In genomic region chr1:20202166-20202565, GRCh38 we compare ENCODE assay signal across 31 cellular contexts. TPM values are rescaled to one million over a fixed set of nuclear protein-coding genes. Genes with fewer than 3 reads are reported as not detected.
"Had no signal": no experiment of that assay in that cellular context is flagged by ENCODE, and none has a peak within 500 bp of the region (broad histone marks: within the 10 kb centered on the region; RNA-seq: fewer than 3 reads in every experiment).

No MANE protein-coding gene starts in this region.

- DNase-seq: activated CD4-positive, alpha-beta memory T cell treated with anti-CD3 and anti-CD28 coated beads, Interleukin-2, amount 10 ng/mL, durations not matched to agents 7 days and 5 days; activated CD4-positive, alpha-beta T cell treated with anti-CD3 and anti-CD28 coated beads for 1 hour; activated CD4-positive, alpha-beta T cell treated with anti-CD3 and anti-CD28 coated beads for 36 hours; activated CD4-positive, alpha-beta T cell treated with anti-CD3 and anti-CD28 coated beads for 48 hours; activated CD4-positive, alpha-beta T cell treated with anti-CD3 and anti-CD28 coated beads, Interleukin-2, amount 10 ng/mL, durations not matched to agents 7 days and 5 days; activated CD4-positive, alpha-beta T cell treated with anti-CD3 and anti-CD28 coated beads, Interleukin-2, amount 50 U/mL, for 48 hours; activated CD4-positive, CD25-positive, alpha-beta regulatory T cell; activated CD8-positive, alpha-beta memory T cell treated with anti-CD3 and anti-CD28 coated beads for 24 hours; activated CD8-positive, alpha-beta memory T cell treated with anti-CD3 and anti-CD28 coated beads, Interleukin-2, amount 10 ng/mL, durations not matched to agents 7 days and 5 days; activated CD8-positive, alpha-beta memory T cell treated with anti-CD3 and anti-CD28 coated beads, Interleukin-2, amount 50 U/mL, for 48 hours; activated CD8-positive, alpha-beta T cell treated with anti-CD3 and anti-CD28 coated beads, Interleukin-2, amount 10 ng/mL, durations not matched to agents 7 days and 5 days; activated gamma-delta T cell; activated naive CD4-positive, alpha-beta T cell treated with anti-CD3 and anti-CD28 coated beads, Interleukin-2, amount 10 ng/mL, durations not matched to agents 7 days and 5 days; activated naive CD4-positive, alpha-beta T cell treated with Interleukin-2 at 50 U/mL for 16 hours; activated naive CD8-positive, alpha-beta T cell treated with anti-CD3 and anti-CD28 coated beads, Interleukin-2, amount 10 ng/mL, durations not matched to agents 7 days and 5 days; activated naive CD8-positive, alpha-beta T cell treated with anti-CD3 and anti-CD28 coated beads, Interleukin-2, amount 50 U/mL, for 24 hours; activated T-cell treated with anti-CD3 and anti-CD28 coated beads, Interleukin-2, amount 50 U/mL, for 24 hours; activated T-cell treated with anti-CD3 and anti-CD28 coated beads, Interleukin-2, amount 50 U/mL, for 48 hours; amygdala; anterior cingulate cortex; cerebellar nuclear complex; SW 1271; T-helper 1 cell; T-helper 2 cell; T-helper 9 cell; WERI-Rb-1 had no signal

- ATAC-seq: activated CD4-positive, alpha-beta T cell treated with anti-CD3 and anti-CD28 coated beads for 36 hours; activated CD4-positive, CD25-positive, alpha-beta regulatory T cell treated with anti-CD3 and anti-CD28 coated beads, Interleukin-2, amount 50 U/mL, for 24 hours; activated CD8-positive, alpha-beta memory T cell treated with anti-CD3 and anti-CD28 coated beads, Interleukin-2, amount 10 ng/mL, durations not matched to agents 7 days and 5 days; activated CD8-positive, alpha-beta T cell treated with anti-CD3 and anti-CD28 coated beads, Interleukin-2, amount 10 ng/mL, durations not matched to agents 7 days and 5 days; activated naive CD8-positive, alpha-beta T cell treated with anti-CD3 and anti-CD28 coated beads, Interleukin-2, amount 50 U/mL, for 24 hours; WTC11 had no signal

- H3K27ac ChIP-seq: ascending aorta, cardiac muscle cell, WERI-Rb-1 had no signal

RNA-seq across cellular contexts. Expression of gene PLA2G2C, which starts 15.8 kb away (rescaled TPM):
- total RNA-seq: activated CD4-positive, alpha-beta T cell treated with anti-CD3 and anti-CD28 coated beads, Interleukin-2, amount 10 ng/mL, durations not matched to agents 7 days and 5 days; activated CD8-positive, alpha-beta memory T cell treated with anti-CD3 and anti-CD28 coated beads, Interleukin-2, amount 10 ng/mL, durations not matched to agents 7 days and 5 days; activated CD8-positive, alpha-beta T cell treated with anti-CD3 and anti-CD28 coated beads, Interleukin-2, amount 10 ng/mL, durations not matched to agents 7 days and 5 days; activated naive CD8-positive, alpha-beta T cell treated with anti-CD3 and anti-CD28 coated beads, Interleukin-2, amount 10 ng/mL, durations not matched to agents 7 days and 5 days; ascending aorta; bronchial epithelial cell; cardiac muscle cell; WTC11 had no signal

RNA-seq across cellular contexts. Expression of gene UBXN10, which starts 16.3 kb away (rescaled TPM):
- total RNA-seq: ascending aorta had no signal
